ENCODE assay signal across 8 cellular contexts in the genomic region with DNA sequence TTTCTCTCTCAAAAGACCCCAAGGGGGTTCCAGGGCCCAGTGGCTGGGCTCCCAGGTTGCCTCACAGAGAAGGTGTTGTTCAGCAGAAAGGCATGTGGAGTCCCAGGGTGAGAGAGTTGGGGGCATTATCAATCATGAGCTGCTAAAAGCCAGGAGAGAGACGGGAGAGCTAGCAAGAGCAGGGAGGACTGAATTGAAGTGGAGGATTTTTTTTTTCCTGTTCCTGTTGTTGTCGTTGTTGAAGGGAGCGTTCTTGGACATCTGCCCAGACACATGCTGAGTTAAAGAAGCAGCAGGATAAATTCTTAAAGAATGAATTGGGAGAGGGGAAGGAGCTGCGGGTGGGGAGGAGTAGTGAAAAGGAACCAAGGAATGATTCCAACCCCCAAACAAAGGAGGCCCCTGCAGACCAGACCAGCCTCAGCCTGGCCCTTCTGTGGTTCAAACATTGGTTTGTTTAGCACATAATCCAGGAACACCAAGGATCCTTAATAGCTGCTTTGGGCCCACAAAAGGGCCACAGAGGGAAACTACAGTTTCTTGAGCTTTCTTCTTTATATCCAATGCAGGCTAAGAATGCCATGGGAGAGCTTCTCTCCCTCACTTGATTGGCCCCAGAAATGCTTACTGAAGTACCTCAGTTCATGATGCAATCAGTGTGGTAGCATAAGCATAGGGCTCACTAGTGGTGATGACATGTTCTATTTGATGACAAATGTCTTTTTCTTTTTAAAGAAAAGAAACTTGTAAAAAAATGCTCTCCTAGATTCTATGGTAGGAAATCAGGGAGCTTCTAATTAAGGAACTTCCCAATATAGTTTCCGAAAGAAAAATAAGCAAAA.
DNase-seq lines count a peak whose midpoint lies in the region; ATAC-seq and TF ChIP-seq lines count a peak whose summit lies in the region.

No MANE protein-coding gene starts in this region.

- H3K36me3 Mint-ChIP-seq in activated naive CD4-positive, alpha-beta T cell treated with anti-CD3 and anti-CD28 coated beads for 36 hours (ENCODE audit: low read depth): no peaks in the 10 kb centered on the region

- H3K27me3 ChIP-seq in WERI-Rb-1 (ENCODE audit: insufficient read depth, low read depth, severe bottlenecking): no peaks in the 10 kb centered on the region

- no peak overlapping the region for H3K27ac Mint-ChIP-seq in activated naive CD4-positive, alpha-beta T cell treated with anti-CD3 and anti-CD28 coated beads for 36 hours

- H3K4me3 ChIP-seq in WERI-Rb-1 (ENCODE audit: low read depth, low read length): no peak overlapping the region

- H3K27ac ChIP-seq in epithelial cell of prostate (peak overlapping the region; percentile 67), WERI-Rb-1 (no peak overlapping the region)

- TF ChIP-seq CTCF in WERI-Rb-1 (IDR thresholded peaks at IDR 0.05; ENCODE audit: low read depth, low read length): no peak

- H3K4me1 Mint-ChIP-seq in activated naive CD4-positive, alpha-beta T cell treated with anti-CD3 and anti-CD28 coated beads for 36 hours (ENCODE audit: low read depth): no peaks in the 10 kb centered on the region

- CTCF ChIA-PET in activated naive CD4-positive, alpha-beta T cell treated with anti-CD3 and anti-CD28 coated beads for 36 hours (lab: Charles Lee): no interaction called here

- H3K9me3 ChIP-seq in WERI-Rb-1 (ENCODE audit: severe bottlenecking): no peaks in the 10 kb centered on the region

- no peak for ATAC-seq in GM21723 (IDR thresholded peaks at IDR 0.05; ENCODE audit: unreplicated experiment)

- DNase-seq in EH (ENCODE audit: low read depth) (peak; percentile 93), NCI-H69 (lab: John Stamatoyannopoulos, UW) (peak; percentile 98), epithelial cell of prostate (ENCODE audit: low read depth, low spot score) (peak; percentile 54), myocyte (ENCODE audit: low read depth) (peak; percentile 85), WERI-Rb-1 (no peak)
- no peak for DNase-seq in activated naive CD4-positive, alpha-beta T cell treated with anti-CD3 and anti-CD28 coated beads for 36 hours
- DNase-seq in stimulated activated CD4-positive, alpha-beta T cell treated with anti-CD3 and anti-CD28 coated beads, Interleukin-1b, Interleukin-23, amount 100 ng/mL, for 48 hours: no peak

- no peaks in the 10 kb centered on the region for H3K9me3 Mint-ChIP-seq in activated naive CD4-positive, alpha-beta T cell treated with anti-CD3 and anti-CD28 coated beads for 36 hours

- no peak overlapping the region for H3K4me3 Mint-ChIP-seq in activated naive CD4-positive, alpha-beta T cell treated with anti-CD3 and anti-CD28 coated beads for 36 hours

- intact Hi-C loops in activated naive CD4-positive, alpha-beta T cell treated with anti-CD3 and anti-CD28 coated beads for 36 hours (cut with micrococcal nuclease): no loop called here

- H3K27me3 Mint-ChIP-seq in activated naive CD4-positive, alpha-beta T cell treated with anti-CD3 and anti-CD28 coated beads for 36 hours (ENCODE audit: low read depth): peaks cover 10% of the 10 kb centered on the region

- no peaks in the 10 kb centered on the region for H3K36me3 ChIP-seq in WERI-Rb-1

Comparison
In these comparisons a context has a peak if more than half of its experiments do, and no peak if none do; other contexts are left out.
1. DNase-seq: peak in EH (single experiment), NCI-H69 (single experiment), epithelial cell of prostate (single experiment) and myocyte (single experiment); none in activated naive CD4-positive, alpha-beta T cell treated with anti-CD3 and anti-CD28 coated beads for 36 hours (single experiment), WERI-Rb-1 (single experiment) and stimulated activated CD4-positive, alpha-beta T cell treated with anti-CD3 and anti-CD28 coated beads, Interleukin-1b, Interleukin-23, amount 100 ng/mL, for 48 hours (single experiment).